29 cellular contexts compared by ENCODE assay signal in the genomic region with DNA sequence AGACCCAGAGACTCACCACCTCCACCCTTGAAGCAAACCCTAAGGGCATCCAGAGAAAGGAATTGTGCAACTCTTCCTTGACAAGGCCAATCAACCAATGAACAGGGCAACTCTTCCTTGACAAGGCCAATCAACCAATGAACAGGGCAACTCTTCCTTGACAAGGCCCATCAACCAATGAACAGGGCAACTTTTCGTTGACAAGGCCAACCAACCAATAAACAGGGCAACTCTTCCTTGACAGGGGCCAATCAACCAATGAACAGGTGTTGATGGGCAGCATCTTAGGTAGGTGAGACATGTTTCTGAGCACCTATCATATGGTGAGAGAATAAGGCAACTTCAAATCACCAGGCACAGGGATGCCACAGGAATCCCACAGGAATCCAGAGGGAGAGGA.
"Had no signal": no experiment of that assay in that cellular context is flagged by ENCODE, and none has a peak within 500 bp of the region (broad histone marks: within the 10 kb centered on the region; RNA-seq: fewer than 3 reads in every experiment).

No MANE protein-coding gene starts in this region.

- FAIRE-seq: astrocyte, bronchial epithelial cell, frontal cortex had no signal

- ATAC-seq: activated CD4-positive, alpha-beta T cell treated with anti-CD3 and anti-CD28 coated beads for 36 hours; activated CD8-positive, alpha-beta T cell treated with anti-CD3 and anti-CD28 coated beads, Interleukin-2, amount 10 ng/mL, durations not matched to agents 7 days and 5 days; activated T-cell treated with anti-CD3 and anti-CD28 coated beads, Interleukin-2, amount 50 U/mL, for 4 hours; activated T-helper 17 cell treated with anti-CD3 and anti-CD28 coated beads, Interleukin-2, amount 50 U/mL, for 72 hours; esophagus mucosa had no signal

- H3K27ac ChIP-seq: brain microvascular endothelial cell, coronary artery, dorsolateral prefrontal cortex had no signal

- DNase-seq: activated CD4-positive, alpha-beta memory T cell treated with anti-CD3 and anti-CD28 coated beads for 36 hours; activated CD4-positive, alpha-beta T cell treated with anti-CD3 and anti-CD28 coated beads for 36 hours; activated CD4-positive, alpha-beta T cell treated with anti-CD3 and anti-CD28 coated beads, Interleukin-2, amount 10 ng/mL, durations not matched to agents 24 days and 14 days; activated CD4-positive, CD25-positive, alpha-beta regulatory T cell; activated CD4-positive, CD25-positive, alpha-beta regulatory T cell treated with anti-CD3 and anti-CD28 coated beads, Interleukin-2, amount 50 U/mL, for 72 hours; activated CD8-positive, alpha-beta T cell treated with anti-CD3 and anti-CD28 coated beads, Interleukin-2, amount 10 ng/mL, durations not matched to agents 7 days and 5 days; activated effector memory CD4-positive, alpha-beta T cell treated with Interleukin-2 at 50 U/mL for 16 hours; activated gamma-delta T cell treated with Interleukin-2 at 50 U/mL for 16 hours; activated naive CD4-positive, alpha-beta T cell treated with anti-CD3 and anti-CD28 coated beads, Interleukin-2, amount 50 U/mL, for 16 hours; activated naive CD4-positive, alpha-beta T cell treated with Interleukin-2 at 50 U/mL for 16 hours; activated T-cell treated with anti-CD3 and anti-CD28 coated beads, Interleukin-2, amount 50 U/mL, for 4 hours; amniotic stem cell; anterior cingulate cortex; brain microvascular endothelial cell; dorsolateral prefrontal cortex; effector memory CD4-positive, alpha-beta T cell; foreskin fibroblast; head of caudate nucleus; T-helper 2 cell had no signal

- H3K36me3 Mint-ChIP-seq: activated CD4-positive, alpha-beta memory T cell treated with anti-CD3 and anti-CD28 coated beads for 36 hours; activated naive CD8-positive, alpha-beta T cell had no signal

- H3K4me3 Mint-ChIP-seq: activated CD4-positive, alpha-beta memory T cell treated with anti-CD3 and anti-CD28 coated beads for 36 hours; activated CD4-positive, alpha-beta T cell treated with anti-CD3 and anti-CD28 coated beads for 36 hours; activated CD4-positive, alpha-beta T cell treated with anti-CD3 and anti-CD28 coated beads, Interleukin-2, amount 10 ng/mL, durations not matched to agents 24 days and 14 days; activated CD8-positive, alpha-beta T cell treated with anti-CD3 and anti-CD28 coated beads, Interleukin-2, amount 10 ng/mL, durations not matched to agents 7 days and 5 days; activated naive CD8-positive, alpha-beta T cell; activated T-cell treated with anti-CD3 and anti-CD28 coated beads, Interleukin-2, amount 50 U/mL, for 4 hours; activated T-helper 17 cell treated with anti-CD3 and anti-CD28 coated beads, Interleukin-2, amount 50 U/mL, for 72 hours; central memory CD8-positive, alpha-beta T cell; dendritic cell treated with granulocyte-macrophage colony-stimulating factor and Interleukin-4, amounts not matched to agents 40 ng/mL and 50 ng/mL, for 4 days; endodermal cell had no signal

- H3K27ac Mint-ChIP-seq: activated CD4-positive, alpha-beta memory T cell treated with anti-CD3 and anti-CD28 coated beads for 36 hours; activated CD4-positive, alpha-beta T cell treated with anti-CD3 and anti-CD28 coated beads for 36 hours; activated CD4-positive, alpha-beta T cell treated with anti-CD3 and anti-CD28 coated beads, Interleukin-2, amount 10 ng/mL, durations not matched to agents 24 days and 14 days; activated CD8-positive, alpha-beta T cell treated with anti-CD3 and anti-CD28 coated beads, Interleukin-2, amount 10 ng/mL, durations not matched to agents 7 days and 5 days; activated naive CD8-positive, alpha-beta T cell; activated T-helper 17 cell treated with anti-CD3 and anti-CD28 coated beads, Interleukin-2, amount 50 U/mL, for 72 hours; dendritic cell treated with granulocyte-macrophage colony-stimulating factor and Interleukin-4, amounts not matched to agents 40 ng/mL and 50 ng/mL, for 4 days; endodermal cell had no signal

- H3K9me3 Mint-ChIP-seq: activated CD4-positive, alpha-beta memory T cell treated with anti-CD3 and anti-CD28 coated beads for 36 hours; activated CD4-positive, alpha-beta T cell treated with anti-CD3 and anti-CD28 coated beads, Interleukin-2, amount 10 ng/mL, durations not matched to agents 24 days and 14 days; activated T-cell treated with anti-CD3 and anti-CD28 coated beads, Interleukin-2, amount 50 U/mL, for 4 hours; activated T-helper 17 cell treated with anti-CD3 and anti-CD28 coated beads, Interleukin-2, amount 50 U/mL, for 72 hours; endodermal cell had no signal

- H3K36me3 ChIP-seq: brain microvascular endothelial cell had no signal

- H3K4me1 Mint-ChIP-seq: activated CD4-positive, alpha-beta T cell treated with anti-CD3 and anti-CD28 coated beads for 36 hours; activated CD4-positive, alpha-beta T cell treated with anti-CD3 and anti-CD28 coated beads, Interleukin-2, amount 10 ng/mL, durations not matched to agents 24 days and 14 days; activated T-helper 17 cell treated with anti-CD3 and anti-CD28 coated beads, Interleukin-2, amount 50 U/mL, for 72 hours had no signal

- H3K4me3 ChIP-seq: coronary artery, dorsolateral prefrontal cortex had no signal

- H3K27me3 ChIP-seq: brain microvascular endothelial cell had no signal
